ENCODE assay signal across 7 cellular contexts in the genomic region with DNA sequence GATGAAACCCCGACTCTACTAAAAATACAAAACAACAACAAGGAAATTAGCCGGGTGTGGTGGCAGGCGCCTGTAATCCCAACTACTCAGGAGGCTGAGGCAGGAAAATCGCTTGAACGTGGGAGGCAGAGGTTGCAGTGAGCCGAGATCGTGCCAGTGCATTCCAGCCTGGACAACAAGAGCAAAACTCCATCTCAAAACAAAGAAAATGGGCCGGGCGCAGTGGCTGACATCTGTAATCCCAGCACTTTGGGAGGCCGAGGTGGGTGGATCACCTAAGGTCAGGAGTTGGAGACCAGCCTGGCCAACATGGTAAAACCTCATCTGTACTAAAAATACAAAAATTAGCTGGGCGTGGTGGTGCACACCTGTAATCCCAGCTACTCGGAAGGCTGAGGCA. TPM values are rescaled to one million over a fixed set of nuclear protein-coding genes. Genes with fewer than 3 reads are reported as not detected.
"Had no signal": no experiment of that assay in that cellular context is flagged by ENCODE, and none has a peak within 500 bp of the region (broad histone marks: within the 10 kb centered on the region; RNA-seq: fewer than 3 reads in every experiment).

No MANE protein-coding gene starts in this region.

RNA-seq across cellular contexts. Expression of a gene that starts 37.5 kb away (rescaled TPM):
- total RNA-seq: dermis blood vessel endothelial cell, endothelial cell of umbilical vein, epithelial cell of proximal tubule, fibroblast of villous mesenchyme, foreskin keratinocyte, glomerular endothelial cell, heart left ventricle had no signal
